In genomic region chr3:174951023-174951422, GRCh38 we compare ENCODE assay signal across 19 cellular contexts.
DNase-seq lines count a peak whose midpoint lies in the region; ATAC-seq and TF ChIP-seq lines count a peak whose summit lies in the region.
"Had no signal": no experiment of that assay in that cellular context is flagged by ENCODE, and none has a peak within 500 bp of the region (broad histone marks: within the 10 kb centered on the region; RNA-seq: fewer than 3 reads in every experiment).

No MANE protein-coding gene starts in this region.

- no peaks in the 10 kb centered on the region for H3K9me3 Mint-ChIP-seq in Calu3 (ENCODE audit: low read depth, unreplicated experiment)
- H3K9me3 Mint-ChIP-seq: activated naive CD4-positive, alpha-beta T cell treated with anti-CD3 and anti-CD28 coated beads for 36 hours had no signal

- H4K5ac ChIP-seq in mesendoderm (ENCODE audit: low read length): no peak overlapping the region

- no peaks in the 10 kb centered on the region for H3K79me1 ChIP-seq in mesendoderm (ENCODE audit: low read length)

- H2BK120ac ChIP-seq in mesendoderm (ENCODE audit: low read depth, low read length): no peak overlapping the region

- peaks cover 17% of the 10 kb centered on the region for H3K36me3 Mint-ChIP-seq in Calu3 (ENCODE audit: insufficient read depth, unreplicated experiment)
- H3K36me3 Mint-ChIP-seq: activated CD8-positive, alpha-beta memory T cell treated with anti-CD3 and anti-CD28 coated beads, Interleukin-2, amount 10 ng/mL, durations not matched to agents 7 days and 5 days; stimulated activated effector memory CD8-positive, alpha-beta T cell treated with anti-CD3 and anti-CD28 coated beads, Interleukin-12 subunit alpha, Interleukin-12 subunit beta, amount 100 ng/mL, for 72 hours had no signal

- no peak for ATAC-seq in GM21737 (IDR thresholded peaks at IDR 0.05; ENCODE audit: unreplicated experiment)
- ATAC-seq: activated CD8-positive, alpha-beta memory T cell treated with anti-CD3 and anti-CD28 coated beads, Interleukin-2, amount 10 ng/mL, durations not matched to agents 7 days and 5 days; Right ventricle myocardium inferior; stimulated activated effector memory CD8-positive, alpha-beta T cell treated with anti-CD3 and anti-CD28 coated beads, Interleukin-12 subunit alpha, Interleukin-12 subunit beta, amount 100 ng/mL, for 72 hours had no signal

- CTCF ChIA-PET in Calu3 (lab: Charles Lee): interaction anchor here (1.2 to 1.6 kb wide), 2 partner anchors 12 to 787 kb away, joined by 3 to 4 read pairs; no protein-coding TSS in a partner anchor
- CTCF ChIA-PET in PC-9 (lab: Charles Lee): no interaction called here

- H3K4me3 ChIP-seq in PC-9: no peak overlapping the region
- no peak overlapping the region for H3K4me3 ChIP-seq in mesendoderm (ENCODE audit: low read length)
- H3K4me3 ChIP-seq in vagina: no peak overlapping the region
- H3K4me3 ChIP-seq: esophagus squamous epithelium, HAP-1 had no signal

- H2BK5ac ChIP-seq in mesendoderm (ENCODE audit: low read length): no peak overlapping the region

- H4K20me1 ChIP-seq in PC-9 (ENCODE audit: insufficient read depth): no peaks in the 10 kb centered on the region

- H3K27ac ChIP-seq in PC-9 (peak overlapping the region; percentile 10), mesendoderm (ENCODE audit: low read depth, low read length) (no peak overlapping the region), vagina (no peak overlapping the region)
- H3K27ac ChIP-seq: esophagus squamous epithelium had no signal

- H3K56ac ChIP-seq in mesendoderm (ENCODE audit: low read length): no peak overlapping the region

- H3K79me2 ChIP-seq in PC-9 (ENCODE audit: low read depth) (no peaks in the 10 kb centered on the region), mesendoderm (ENCODE audit: control insufficient read depth, insufficient read depth, low read length) (no peaks in the 10 kb centered on the region)

- no peak overlapping the region for H3K4ac ChIP-seq in mesendoderm (ENCODE audit: low read depth, low read length)

- TF ChIP-seq CTCF in Calu3 (IDR thresholded peaks at IDR 0.05; ENCODE audit: unreplicated experiment): no peak
- TF ChIP-seq CTCF in PC-9 (conservative IDR thresholded peaks at IDR 0.05): no peak
- no peak for TF ChIP-seq CTCF in vagina (IDR thresholded peaks at IDR 0.05)

- no peak overlapping the region for H3K23ac ChIP-seq in mesendoderm (ENCODE audit: low read length)

- no peak overlapping the region for H2AK5ac ChIP-seq in mesendoderm (ENCODE audit: low read length)

- WGBS in mesendoderm (ENCODE audit: extremely low coverage, insufficient coverage, low lambda C conversion rate): no CpG with 5 or more reads among the region's 3 CpGs

- H3K27me3 ChIP-seq in PC-9 (ENCODE audit: insufficient read depth, low read depth) (no peaks in the 10 kb centered on the region), mesendoderm (ENCODE audit: insufficient read depth, low read length, poor library complexity) (no peaks in the 10 kb centered on the region), vagina (no peaks in the 10 kb centered on the region)
- H3K27me3 ChIP-seq: esophagus squamous epithelium had no signal

- no peak overlapping the region for H2AFZ ChIP-seq in PC-9

- no peaks in the 10 kb centered on the region for H3K36me3 ChIP-seq in PC-9 (ENCODE audit: low read depth)
- no peaks in the 10 kb centered on the region for H3K36me3 ChIP-seq in mesendoderm (ENCODE audit: control insufficient read depth, insufficient read depth, low read length)
- H3K36me3 ChIP-seq in vagina: no peaks in the 10 kb centered on the region
- H3K36me3 ChIP-seq: esophagus squamous epithelium, HAP-1 had no signal

- H3K4me3 Mint-ChIP-seq in Calu3 (ENCODE audit: low read depth, unreplicated experiment): peak overlapping the region; percentile 13
- H3K4me3 Mint-ChIP-seq: activated CD8-positive, alpha-beta memory T cell treated with anti-CD3 and anti-CD28 coated beads, Interleukin-2, amount 10 ng/mL, durations not matched to agents 7 days and 5 days; activated naive CD4-positive, alpha-beta T cell treated with anti-CD3 and anti-CD28 coated beads for 36 hours; B cell; stimulated activated effector memory CD8-positive, alpha-beta T cell treated with anti-CD3 and anti-CD28 coated beads, Interleukin-12 subunit alpha, Interleukin-12 subunit beta, amount 100 ng/mL, for 72 hours had no signal

- H3K4me2 ChIP-seq in PC-9: no peak overlapping the region
- H3K4me2 ChIP-seq in mesendoderm (ENCODE audit: low read length): no peak overlapping the region

- H3K9me2 ChIP-seq in PC-9 (ENCODE audit: insufficient read depth): no peaks in the 10 kb centered on the region

- DNase-seq in Calu3 (no peak), PC-9 (peak in 1 of 2 experiments; percentile 87), dermis blood vessel endothelial cell (peak; percentile 58), mesendoderm (peak; percentile 59), medulla oblongata (ENCODE audit: extremely low spot score) (no peak), vagina (ENCODE audit: extremely low spot score in 2 of 2) (no peak), NCI-H187 (lab: John Stamatoyannopoulos, UW) (no peak)
- DNase-seq: activated CD8-positive, alpha-beta memory T cell treated with anti-CD3 and anti-CD28 coated beads, Interleukin-2, amount 10 ng/mL, durations not matched to agents 7 days and 5 days; activated naive CD4-positive, alpha-beta T cell treated with anti-CD3 and anti-CD28 coated beads for 36 hours; cerebellar nuclear complex; esophagus squamous epithelium; NCI-H1436; NCI-H524 treated with DMSO at 0.1 percent for 48 hours; stimulated activated CD4-positive, alpha-beta T cell treated with anti-CD3 and anti-CD28 coated beads, Interleukin-4, amount 100 ng/mL, for 1 hour had no signal

- H4K8ac ChIP-seq in mesendoderm (ENCODE audit: low read depth, low read length): no peak overlapping the region

- no peak overlapping the region for H3K9ac ChIP-seq in mesendoderm (ENCODE audit: low read length)

- TF ChIP-seq POLR2A in vagina (IDR thresholded peaks at IDR 0.05): no peak

- no peak overlapping the region for H3K18ac ChIP-seq in mesendoderm (ENCODE audit: low read length)

- peaks cover 68% of the 10 kb centered on the region for H3K4me1 Mint-ChIP-seq in Calu3 (ENCODE audit: low read depth, unreplicated experiment)
- H3K4me1 Mint-ChIP-seq: activated CD8-positive, alpha-beta memory T cell treated with anti-CD3 and anti-CD28 coated beads, Interleukin-2, amount 10 ng/mL, durations not matched to agents 7 days and 5 days; B cell; stimulated activated effector memory CD8-positive, alpha-beta T cell treated with anti-CD3 and anti-CD28 coated beads, Interleukin-12 subunit alpha, Interleukin-12 subunit beta, amount 100 ng/mL, for 72 hours had no signal

- peak overlapping the region; percentile 90 for H3K27ac Mint-ChIP-seq in Calu3 (ENCODE audit: unreplicated experiment)
- H3K27ac Mint-ChIP-seq: activated CD8-positive, alpha-beta memory T cell treated with anti-CD3 and anti-CD28 coated beads, Interleukin-2, amount 10 ng/mL, durations not matched to agents 7 days and 5 days; activated naive CD4-positive, alpha-beta T cell treated with anti-CD3 and anti-CD28 coated beads for 36 hours; B cell; stimulated activated effector memory CD8-positive, alpha-beta T cell treated with anti-CD3 and anti-CD28 coated beads, Interleukin-12 subunit alpha, Interleukin-12 subunit beta, amount 100 ng/mL, for 72 hours had no signal

- H3K9me3 ChIP-seq in PC-9 (ENCODE audit: insufficient read depth, low read depth): peaks cover 8% of the 10 kb centered on the region; the same call in 1 of the 2 replicates
- H3K9me3 ChIP-seq in vagina: no peaks in the 10 kb centered on the region
- H3K9me3 ChIP-seq: esophagus squamous epithelium, HAP-1 had no signal

- peaks cover 24% of the 10 kb centered on the region for H3K4me1 ChIP-seq in PC-9 (replicated peaks; ENCODE audit: insufficient read depth)
- no peaks in the 10 kb centered on the region for H3K4me1 ChIP-seq in mesendoderm (ENCODE audit: control insufficient read depth, low read depth, low read length)
- H3K4me1 ChIP-seq in vagina: no peaks in the 10 kb centered on the region

- no TSS peak for BruUV-seq in Calu3 (replicated peaks; lab: Mats Ljungman, UMichigan)
- BruUV-seq in PC-9 (replicated peaks; lab: Mats Ljungman, UMichigan): no TSS peak

- intact Hi-C loops in Calu3 (cut with micrococcal nuclease; ENCODE audit: unreplicated experiment) (loop anchor here (1.0 to 10.0 kb wide), 5 partner anchors 92 to 536 kb away; partner anchors contain the start of gene NAALADL2), PC-9 (cut with micrococcal nuclease; ENCODE audit: unreplicated experiment) (loop anchor here (10.0 kb wide), 4 partner anchors 204 to 826 kb away; no protein-coding TSS in a partner anchor), vagina (cut with DNase I) (no loop called here)

- H3F3A ChIP-seq in PC-9 (ENCODE audit: insufficient read depth, low read depth): peaks cover 12% of the 10 kb centered on the region

- no peaks in the 10 kb centered on the region for H3K27me3 Mint-ChIP-seq in Calu3 (ENCODE audit: unreplicated experiment)
- H3K27me3 Mint-ChIP-seq: activated CD8-positive, alpha-beta memory T cell treated with anti-CD3 and anti-CD28 coated beads, Interleukin-2, amount 10 ng/mL, durations not matched to agents 7 days and 5 days; B cell had no signal

- POLR2A ChIA-PET in PC-9 (lab: Charles Lee; ENCODE audit: unreplicated experiment): no interaction called here

- H2BK15ac ChIP-seq in mesendoderm (replicated peaks; ENCODE audit: low read depth): no peak overlapping the region

Comparison
In these comparisons a context has a peak if more than half of its experiments do, and no peak if none do; other contexts are left out.
1. DNase-seq: peak in dermis blood vessel endothelial cell (single experiment) and mesendoderm (single experiment); none in Calu3 (single experiment), medulla oblongata (single experiment), vagina (0 of 2) and NCI-H187 (0 of 2).